In genomic region chr2:200585730-200586643, GRCh38 we compare ENCODE assay signal across 1 cellular context.
A peak's percentile ranks its signal among the peaks of the same experiment; 100 is the strongest.
TF ChIP-seq lines count a peak whose summit lies in the region.

Gene AOX1, plus strand, starts transcription at chr2:200586014. Its CDS starts 95 bp downstream, at chr2:200586109.

TF ChIP-seq in HepG2, 621 proteins besides CTCF, POLR2A, EP300 and RAD21 (continued from another document and continues in another):
- TF ChIP-seq AFF4 (CRISPR knock-in tag; IDR thresholded peaks at IDR 0.05) (no peak), ZNF331 (CRISPR knock-in tag; IDR thresholded peaks at IDR 0.05) (peak; percentile 80), ISX (CRISPR knock-in tag; conservative IDR thresholded peaks at IDR 0.05) (0 out of 2 replicates have a peak, but pooled peaks have one; percentile 57), NFIB (CRISPR knock-in tag; IDR thresholded peaks at IDR 0.05; ENCODE audit: borderline replicate concordance) (no peak), JARID2 (CRISPR knock-in tag; IDR thresholded peaks at IDR 0.05; ENCODE audit: insufficient replicate concordance) (no peak), TAF15 (IDR thresholded peaks at IDR 0.05; ENCODE audit: low read depth, low read length, poor library complexity, severe bottlenecking) (peak; percentile 42), KDM5B (CRISPR knock-in tag; IDR thresholded peaks at IDR 0.05; ENCODE audit: borderline replicate concordance) (peak; percentile 95), ZC3H13 (CRISPR knock-in tag; IDR thresholded peaks at IDR 0.05) (peak; percentile 71; the same call in 1 of the 2 replicates), ZNF430 (CRISPR knock-in tag; IDR thresholded peaks at IDR 0.05) (peak; percentile 57; the same call in 1 of the 2 replicates), ZBTB8A (CRISPR knock-in tag; IDR thresholded peaks at IDR 0.05; ENCODE audit: borderline replicate concordance, low read depth) (no peak), ZNF703 (CRISPR knock-in tag; IDR thresholded peaks at IDR 0.05; ENCODE audit: borderline replicate concordance) (no peak), ZNF772 (CRISPR knock-in tag; IDR thresholded peaks at IDR 0.05) (no peak), ZNF619 (CRISPR knock-in tag; IDR thresholded peaks at IDR 0.05) (no peak; the same call in none of the 2 replicates), SPEN (CRISPR knock-in tag; IDR thresholded peaks at IDR 0.05; ENCODE audit: low read depth) (peak; percentile 64), MAFF (IDR thresholded peaks at IDR 0.05; ENCODE audit: low read depth, low read length) (no peak), KLF11 (CRISPR knock-in tag; IDR thresholded peaks at IDR 0.05) (no peak), MED1 (CRISPR knock-in tag; IDR thresholded peaks at IDR 0.05) (peak; percentile 62), U2AF1 (optimal IDR thresholded peaks at IDR 0.05; ENCODE audit: low read depth, low read length) (peak; percentile 90), ZNF503 (CRISPR knock-in tag; IDR thresholded peaks at IDR 0.05) (no peak), AKAP8 (CRISPR knock-in tag; IDR thresholded peaks at IDR 0.05) (peak; percentile 46; the same call in 1 of the 2 replicates), ZNF251 (CRISPR knock-in tag; IDR thresholded peaks at IDR 0.05) (no peak), SAP130 (CRISPR knock-in tag; IDR thresholded peaks at IDR 0.05; ENCODE audit: low read depth) (peak; percentile 80), ZSCAN12 (CRISPR knock-in tag; IDR thresholded peaks at IDR 0.05) (no peak), HHEX (CRISPR knock-in tag; IDR thresholded peaks at IDR 0.05) (no peak), ZNF441 (CRISPR knock-in tag; IDR thresholded peaks at IDR 0.05; ENCODE audit: borderline replicate concordance) (peak; percentile 43; the same call in 1 of the 2 replicates), ERF (CRISPR knock-in tag; IDR thresholded peaks at IDR 0.05) (0 out of 2 replicates have a peak, but pooled peaks have one; percentile 35), ZSCAN21 (CRISPR knock-in tag; IDR thresholded peaks at IDR 0.05; ENCODE audit: borderline replicate concordance) (0 out of 2 replicates have a peak, but pooled peaks have one; percentile 24), STAT5B (CRISPR knock-in tag; IDR thresholded peaks at IDR 0.05) (no peak), ZNF143 (CRISPR knock-in tag; IDR thresholded peaks at IDR 0.05) (peak; percentile 17; the same call in 1 of the 2 replicates), FLYWCH1 (CRISPR knock-in tag; IDR thresholded peaks at IDR 0.05) (no peak), ELF4 (CRISPR knock-in tag; IDR thresholded peaks at IDR 0.05; ENCODE audit: borderline replicate concordance) (no peak), PHF21A (CRISPR knock-in tag; IDR thresholded peaks at IDR 0.05) (peak; percentile 77; the same call in 1 of the 2 replicates), FIP1L1 (IDR thresholded peaks at IDR 0.05; ENCODE audit: borderline replicate concordance, insufficient read depth, low read depth, low read length) (no peak), DMAP1 (CRISPR knock-in tag; IDR thresholded peaks at IDR 0.05) (peak; percentile 75), ZNF333 (CRISPR knock-in tag; IDR thresholded peaks at IDR 0.05; ENCODE audit: borderline replicate concordance) (0 out of 2 replicates have a peak, but pooled peaks have one; percentile 68), TBP (CRISPR knock-in tag; IDR thresholded peaks at IDR 0.05) (0 out of 2 replicates have a peak, but pooled peaks have one; percentile 18), ZEB1 (IDR thresholded peaks at IDR 0.05; ENCODE audit: insufficient replicate concordance, low read depth) (no peak), ZNF768 (CRISPR knock-in tag; IDR thresholded peaks at IDR 0.05) (peak; percentile 34; the same call in 1 of the 2 replicates), ZNF569 (CRISPR knock-in tag; IDR thresholded peaks at IDR 0.05; ENCODE audit: borderline replicate concordance) (no peak), HDAC1 (CRISPR knock-in tag; IDR thresholded peaks at IDR 0.05) (peak; percentile 57), PAF1 (CRISPR knock-in tag; IDR thresholded peaks at IDR 0.05) (no peak)
- TF ChIP-seq, protein P1, sequence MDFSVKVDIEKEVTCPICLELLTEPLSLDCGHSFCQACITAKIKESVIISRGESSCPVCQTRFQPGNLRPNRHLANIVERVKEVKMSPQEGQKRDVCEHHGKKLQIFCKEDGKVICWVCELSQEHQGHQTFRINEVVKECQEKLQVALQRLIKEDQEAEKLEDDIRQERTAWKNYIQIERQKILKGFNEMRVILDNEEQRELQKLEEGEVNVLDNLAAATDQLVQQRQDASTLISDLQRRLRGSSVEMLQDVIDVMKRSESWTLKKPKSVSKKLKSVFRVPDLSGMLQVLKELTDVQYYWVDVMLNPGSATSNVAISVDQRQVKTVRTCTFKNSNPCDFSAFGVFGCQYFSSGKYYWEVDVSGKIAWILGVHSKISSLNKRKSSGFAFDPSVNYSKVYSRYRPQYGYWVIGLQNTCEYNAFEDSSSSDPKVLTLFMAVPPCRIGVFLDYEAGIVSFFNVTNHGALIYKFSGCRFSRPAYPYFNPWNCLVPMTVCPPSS (IDR thresholded peaks at IDR 0.05): no peak
- TF ChIP-seq, protein P2, sequence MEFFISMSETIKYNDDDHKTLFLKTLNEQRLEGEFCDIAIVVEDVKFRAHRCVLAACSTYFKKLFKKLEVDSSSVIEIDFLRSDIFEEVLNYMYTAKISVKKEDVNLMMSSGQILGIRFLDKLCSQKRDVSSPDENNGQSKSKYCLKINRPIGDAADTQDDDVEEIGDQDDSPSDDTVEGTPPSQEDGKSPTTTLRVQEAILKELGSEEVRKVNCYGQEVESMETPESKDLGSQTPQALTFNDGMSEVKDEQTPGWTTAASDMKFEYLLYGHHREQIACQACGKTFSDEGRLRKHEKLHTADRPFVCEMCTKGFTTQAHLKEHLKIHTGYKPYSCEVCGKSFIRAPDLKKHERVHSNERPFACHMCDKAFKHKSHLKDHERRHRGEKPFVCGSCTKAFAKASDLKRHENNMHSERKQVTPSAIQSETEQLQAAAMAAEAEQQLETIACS (CRISPR knock-in tag; IDR thresholded peaks at IDR 0.05): no peak
- TF ChIP-seq, protein P3, sequence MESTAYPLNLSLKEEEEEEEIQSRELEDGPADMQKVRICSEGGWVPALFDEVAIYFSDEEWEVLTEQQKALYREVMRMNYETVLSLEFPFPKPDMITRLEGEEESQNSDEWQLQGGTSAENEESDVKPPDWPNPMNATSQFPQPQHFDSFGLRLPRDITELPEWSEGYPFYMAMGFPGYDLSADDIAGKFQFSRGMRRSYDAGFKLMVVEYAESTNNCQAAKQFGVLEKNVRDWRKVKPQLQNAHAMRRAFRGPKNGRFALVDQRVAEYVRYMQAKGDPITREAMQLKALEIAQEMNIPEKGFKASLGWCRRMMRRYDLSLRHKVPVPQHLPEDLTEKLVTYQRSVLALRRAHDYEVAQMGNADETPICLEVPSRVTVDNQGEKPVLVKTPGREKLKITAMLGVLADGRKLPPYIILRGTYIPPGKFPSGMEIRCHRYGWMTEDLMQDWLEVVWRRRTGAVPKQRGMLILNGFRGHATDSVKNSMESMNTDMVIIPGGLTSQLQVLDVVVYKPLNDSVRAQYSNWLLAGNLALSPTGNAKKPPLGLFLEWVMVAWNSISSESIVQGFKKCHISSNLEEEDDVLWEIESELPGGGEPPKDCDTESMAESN (CRISPR knock-in tag; conservative IDR thresholded peaks at IDR 0.05): peak; percentile 86
- TF ChIP-seq, protein P4, sequence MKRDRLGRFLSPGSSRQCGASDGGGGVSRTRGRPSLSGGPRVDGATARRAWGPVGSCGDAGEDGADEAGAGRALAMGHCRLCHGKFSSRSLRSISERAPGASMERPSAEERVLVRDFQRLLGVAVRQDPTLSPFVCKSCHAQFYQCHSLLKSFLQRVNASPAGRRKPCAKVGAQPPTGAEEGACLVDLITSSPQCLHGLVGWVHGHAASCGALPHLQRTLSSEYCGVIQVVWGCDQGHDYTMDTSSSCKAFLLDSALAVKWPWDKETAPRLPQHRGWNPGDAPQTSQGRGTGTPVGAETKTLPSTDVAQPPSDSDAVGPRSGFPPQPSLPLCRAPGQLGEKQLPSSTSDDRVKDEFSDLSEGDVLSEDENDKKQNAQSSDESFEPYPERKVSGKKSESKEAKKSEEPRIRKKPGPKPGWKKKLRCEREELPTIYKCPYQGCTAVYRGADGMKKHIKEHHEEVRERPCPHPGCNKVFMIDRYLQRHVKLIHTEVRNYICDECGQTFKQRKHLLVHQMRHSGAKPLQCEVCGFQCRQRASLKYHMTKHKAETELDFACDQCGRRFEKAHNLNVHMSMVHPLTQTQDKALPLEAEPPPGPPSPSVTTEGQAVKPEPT (CRISPR knock-in tag; IDR thresholded peaks at IDR 0.05; ENCODE audit: low read depth): peak; percentile 70
- TF ChIP-seq, protein P5, sequence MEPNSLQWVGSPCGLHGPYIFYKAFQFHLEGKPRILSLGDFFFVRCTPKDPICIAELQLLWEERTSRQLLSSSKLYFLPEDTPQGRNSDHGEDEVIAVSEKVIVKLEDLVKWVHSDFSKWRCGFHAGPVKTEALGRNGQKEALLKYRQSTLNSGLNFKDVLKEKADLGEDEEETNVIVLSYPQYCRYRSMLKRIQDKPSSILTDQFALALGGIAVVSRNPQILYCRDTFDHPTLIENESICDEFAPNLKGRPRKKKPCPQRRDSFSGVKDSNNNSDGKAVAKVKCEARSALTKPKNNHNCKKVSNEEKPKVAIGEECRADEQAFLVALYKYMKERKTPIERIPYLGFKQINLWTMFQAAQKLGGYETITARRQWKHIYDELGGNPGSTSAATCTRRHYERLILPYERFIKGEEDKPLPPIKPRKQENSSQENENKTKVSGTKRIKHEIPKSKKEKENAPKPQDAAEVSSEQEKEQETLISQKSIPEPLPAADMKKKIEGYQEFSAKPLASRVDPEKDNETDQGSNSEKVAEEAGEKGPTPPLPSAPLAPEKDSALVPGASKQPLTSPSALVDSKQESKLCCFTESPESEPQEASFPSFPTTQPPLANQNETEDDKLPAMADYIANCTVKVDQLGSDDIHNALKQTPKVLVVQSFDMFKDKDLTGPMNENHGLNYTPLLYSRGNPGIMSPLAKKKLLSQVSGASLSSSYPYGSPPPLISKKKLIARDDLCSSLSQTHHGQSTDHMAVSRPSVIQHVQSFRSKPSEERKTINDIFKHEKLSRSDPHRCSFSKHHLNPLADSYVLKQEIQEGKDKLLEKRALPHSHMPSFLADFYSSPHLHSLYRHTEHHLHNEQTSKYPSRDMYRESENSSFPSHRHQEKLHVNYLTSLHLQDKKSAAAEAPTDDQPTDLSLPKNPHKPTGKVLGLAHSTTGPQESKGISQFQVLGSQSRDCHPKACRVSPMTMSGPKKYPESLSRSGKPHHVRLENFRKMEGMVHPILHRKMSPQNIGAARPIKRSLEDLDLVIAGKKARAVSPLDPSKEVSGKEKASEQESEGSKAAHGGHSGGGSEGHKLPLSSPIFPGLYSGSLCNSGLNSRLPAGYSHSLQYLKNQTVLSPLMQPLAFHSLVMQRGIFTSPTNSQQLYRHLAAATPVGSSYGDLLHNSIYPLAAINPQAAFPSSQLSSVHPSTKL (CRISPR knock-in tag; IDR thresholded peaks at IDR 0.05): peak; percentile 33; the same call in 1 of the 2 replicates
